ENCODE assay signal across 6 cellular contexts in the genomic region with DNA sequence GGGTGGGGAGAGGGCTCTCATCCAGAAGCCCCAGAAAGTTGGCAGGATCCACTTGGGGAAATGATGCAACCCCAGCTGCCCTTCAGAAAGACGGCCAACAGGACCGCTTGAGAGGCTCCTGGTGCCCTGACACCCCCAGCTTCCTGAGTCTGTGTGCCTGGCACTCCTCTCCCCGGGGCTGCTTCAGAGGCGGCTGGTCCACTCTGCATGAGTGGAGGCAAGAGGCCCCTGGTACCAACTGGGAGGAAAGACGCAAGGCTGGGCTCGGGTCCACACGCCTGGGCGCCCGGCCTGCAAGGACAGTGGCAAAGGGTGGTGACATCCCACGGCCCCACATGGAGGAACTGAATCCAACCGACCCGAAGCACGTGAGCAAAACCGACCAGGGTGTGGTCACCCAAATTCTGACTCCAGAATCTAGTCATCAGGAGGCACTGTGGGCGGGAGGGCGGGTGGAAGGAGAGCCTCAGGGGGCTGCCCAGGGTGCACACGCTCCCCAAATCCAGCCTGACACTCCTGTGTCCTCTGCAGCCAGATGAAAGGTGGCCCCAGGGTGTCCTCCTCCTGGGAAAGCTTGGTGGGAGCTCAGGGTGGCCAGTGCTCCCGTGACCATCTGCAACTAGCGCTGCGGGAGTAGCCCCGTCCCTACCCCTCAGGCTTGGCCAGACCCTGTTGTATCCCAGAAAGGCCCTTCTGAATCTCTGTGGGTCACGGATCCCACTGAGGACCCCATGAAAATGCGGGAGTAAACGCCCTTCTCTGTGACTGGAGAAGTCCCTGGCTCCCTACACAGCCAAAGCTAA. TPM values are rescaled to one million over a fixed set of nuclear protein-coding genes. Genes with fewer than 3 reads are reported as not detected.
DNase-seq lines count a peak whose midpoint lies in the region; ATAC-seq, FAIRE-seq and TF ChIP-seq lines count a peak whose summit lies in the region.

No MANE protein-coding gene starts in this region.

- peak overlapping the region; percentile 99 for H3K4me2 ChIP-seq in GM23338
- H3K4me2 ChIP-seq in GM12878 (ENCODE audit: control insufficient read depth, insufficient read depth): peak overlapping the region; percentile 99

- no peak for FAIRE-seq in GM12878 (lab: Jason Lieb, UNC)

- TF ChIP-seq POLR2A in GM12878 (IDR thresholded peaks at IDR 0.05; ENCODE audit: low read depth, low read length): no peak; the same call in 1 of the 2 replicates

- SMC1A ChIA-PET in GM12878 (lab: Charles Lee; ENCODE audit: uncharacterized antibody, unreplicated experiment): interaction anchor here (1.5 kb wide), 1 partner anchor 48 kb away, joined by 4 read pairs; no protein-coding TSS in a partner anchor

- RAD21 ChIA-PET in GM12878 (lab: Charles Lee; ENCODE audit: unreplicated experiment): interaction anchor here (0.6 kb wide), 1 partner anchor 98 kb away, joined by 6 read pairs; no protein-coding TSS in a partner anchor

- POLR2A ChIA-PET in GM12878 (lab: Charles Lee): interaction anchor here (0.6 to 2.1 kb wide), 4 partner anchors 16 to 65 kb away, joined by 3 to 7 read pairs (median 4); a partner anchor contains a TSS

- H3F3A ChIP-seq in GM23338 (replicated peaks; ENCODE audit: low read depth): peaks cover 18% of the 10 kb centered on the region

- no peaks in the 10 kb centered on the region; the same call in 2 of the 3 replicates for H3K9me3 ChIP-seq in GM12878 (replicated peaks; ENCODE audit: control insufficient read depth, insufficient read depth, low read length)

- H3K36me3 Mint-ChIP-seq in GM23338 (ENCODE audit: low read depth) (peaks cover 15% of the 10 kb centered on the region), neural crest cell (ENCODE audit: low read depth) (peaks cover 3% of the 10 kb centered on the region)

- 1% methylated on average over 23 of the region's 24 CpGs for WGBS in GM12878 (ENCODE audit: insufficient coverage, insufficient replicate concordance, low lambda C conversion rate, missing lambda C conversion rate)

- peaks cover 7% of the 10 kb centered on the region; the same call in 1 of the 2 replicates for H4K20me1 ChIP-seq in GM23338 (replicated peaks; ENCODE audit: insufficient read depth)
- H4K20me1 ChIP-seq in GM12878 (ENCODE audit: control insufficient read depth, insufficient read depth): no peaks in the 10 kb centered on the region

- no peaks in the 10 kb centered on the region for H3K9me2 ChIP-seq in GM23338 (ENCODE audit: insufficient read depth)

- no peak for ATAC-seq in GM23338
- peak; percentile 50 for ATAC-seq in GM12878
- no peak for ATAC-seq in HG02759 (IDR thresholded peaks at IDR 0.05; ENCODE audit: unreplicated experiment)

- TF ChIP-seq RAD21 in GM12878 (IDR thresholded peaks at IDR 0.05; ENCODE audit: insufficient read depth, low read depth, low read length): no peak

- intact Hi-C loops in GM12878 (cut with micrococcal nuclease; ENCODE audit: unreplicated experiment): no loop called here

- peaks cover 19% of the 10 kb centered on the region for H3K27me3 Mint-ChIP-seq in GM23338 (ENCODE audit: insufficient read depth, low read depth, poor library complexity)
- peaks cover 3% of the 10 kb centered on the region for H3K27me3 Mint-ChIP-seq in neural crest cell (ENCODE audit: low read depth)

- H2AFZ ChIP-seq in GM23338 (no peak overlapping the region), GM12878 (ENCODE audit: control insufficient read depth, low read depth, low read length) (no peak overlapping the region)

- BruUV-seq in GM12878 (replicated peaks; lab: Mats Ljungman, UMichigan): no TSS peak

- DNase-seq in GM23338 (ENCODE audit: low spot score): no peak
- DNase-seq in GM12878 (ENCODE audit: low read depth, low spot score): peak; percentile 38
- no peak for DNase-seq in neural crest cell (ENCODE audit: low read depth, low spot score)
- DNase-seq in stimulated activated CD4-positive, alpha-beta T cell treated with anti-CD3 and anti-CD28 coated beads, Interleukin-2, amount 100 ng/mL, for 48 hours: no peak
- DNase-seq in COR-L47 (lab: John Stamatoyannopoulos, UW): no peak

- in situ Hi-C loops in GM12878 (cut with MboI): loop anchor here (5.0 kb wide), 1 partner anchor 51 kb away; a partner anchor contains a TSS

- peak overlapping the region; percentile 76 for H3K9ac ChIP-seq in GM12878 (ENCODE audit: control insufficient read depth, insufficient read depth, low read length)

- H3K27ac ChIP-seq in GM23338 (ENCODE audit: low read depth): no peak overlapping the region
- H3K27ac ChIP-seq in GM12878 (ENCODE audit: control insufficient read depth, insufficient read depth): peak overlapping the region; percentile 83

- no peaks in the 10 kb centered on the region for H3K36me3 ChIP-seq in GM23338 (ENCODE audit: insufficient read depth)
- peaks cover 9 to 29% of the 10 kb centered on the region in 2 experiments for H3K36me3 ChIP-seq in GM12878 (ENCODE audit: control insufficient read depth in 2 of 2, insufficient read depth in 2 of 2, low read length in 1 of 2)

- H3K4me1 ChIP-seq in GM23338 (ENCODE audit: insufficient read depth): peaks cover 9% of the 10 kb centered on the region; the same call in 1 of the 2 replicates
- H3K4me1 ChIP-seq in GM12878 (ENCODE audit: control insufficient read depth, insufficient read depth, low read length): peaks cover 23% of the 10 kb centered on the region

- H3K4me1 Mint-ChIP-seq in GM23338 (peaks cover 13% of the 10 kb centered on the region), neural crest cell (peaks cover 17% of the 10 kb centered on the region)

- peaks cover 11% of the 10 kb centered on the region for H3K79me2 ChIP-seq in GM23338 (replicated peaks; ENCODE audit: insufficient read depth)
- peaks cover 43% of the 10 kb centered on the region for H3K79me2 ChIP-seq in GM12878 (ENCODE audit: control insufficient read depth, insufficient read depth, low read length)

- CTCF ChIA-PET in GM12878 (lab: Yijun Ruan, JAX): interaction anchor here (1.5 to 1.6 kb wide), 2 partner anchors 16 to 55 kb away, joined by 3 read pairs; no protein-coding TSS in a partner anchor

- H3K27me3 ChIP-seq in GM23338 (ENCODE audit: insufficient read depth) (peaks cover 11% of the 10 kb centered on the region; the same call in 1 of the 2 replicates), GM12878 (replicated peaks in 1 of 2; ENCODE audit: control insufficient read depth in 2 of 2, insufficient read depth in 2 of 2, low read length in 1 of 2) (no peaks in the 10 kb centered on the region)

- H3K4me3 Mint-ChIP-seq in GM23338: 0 out of 3 replicates have a peak overlapping the region, but pooled peaks have one; percentile 16
- peak overlapping the region; percentile 38 for H3K4me3 Mint-ChIP-seq in neural crest cell

- no peaks in the 10 kb centered on the region for H3K9me3 Mint-ChIP-seq in GM23338
- H3K9me3 Mint-ChIP-seq in neural crest cell: no peaks in the 10 kb centered on the region

- no peak for TF ChIP-seq CTCF in GM23338 (conservative IDR thresholded peaks at IDR 0.05; ENCODE audit: low read depth in 2 of 2)
- no peak for TF ChIP-seq CTCF in GM12878 (IDR thresholded peaks at IDR 0.05 in 2 of 3, conservative IDR thresholded peaks at IDR 0.05 in 1 of 3; ENCODE audit: control insufficient read depth in 2 of 3, extremely low read depth in 1 of 3, insufficient read depth in 1 of 3, low read depth in 3 of 3, low read length in 3 of 3)
- TF ChIP-seq CTCF in neural crest cell (conservative IDR thresholded peaks at IDR 0.05): no peak

- H3K27ac Mint-ChIP-seq in GM23338 (no peak overlapping the region), neural crest cell (ENCODE audit: unreplicated experiment) (no peak overlapping the region)

- no peak for TF ChIP-seq EP300 in GM12878 (IDR thresholded peaks at IDR 0.05; ENCODE audit: borderline replicate concordance in 1 of 2, control insufficient read depth in 1 of 2, low read depth in 2 of 2, low read length in 2 of 2)

- H3K4me3 ChIP-seq in GM23338 (peak overlapping the region; percentile 97), GM12878 (peak overlapping the region; percentile 89)

RNA-seq across cellular contexts. Expression of a gene that starts 3.7 kb away (rescaled TPM):
- total RNA-seq in GM23338 (2014; rRNA removed; shearing (Covaris generic)): 50.4 and 56.3 TPM in 2 replicates
- polyA plus RNA-seq in GM23338 (2016; fragmentation: Nextera tagmentation; extraction: Ambion mirVana): 32.3 and 33.3 TPM in 2 replicates
- total RNA-seq in GM12878 (2013; cell fraction: nucleolus; rRNA removed): 76.9 and 99.0 TPM in 2 replicates
- total RNA-seq in GM12878 (2014; rRNA removed): 119 and 139 TPM in 2 replicates
- total RNA-seq in GM12878 (2014; rRNA removed; fragmentation: Illumina TruSeq; extraction: Trizol): 32.2 and 36.7 TPM in 2 replicates
- total RNA-seq in GM12878 (2021): 125 and 133 TPM in 2 replicates
- polyA plus RNA-seq in GM12878 (2011; ENCODE audit: low read depth): 31.4 TPM
- polyA plus RNA-seq in GM12878 (2011; rRNA removed): 17.8 and 40.4 TPM in 2 replicates
- polyA plus RNA-seq in GM12878 (2011; cell fraction: cytosol; rRNA removed): 65.3 and 99.8 TPM in 2 replicates
- 213 and 241 TPM in 2 replicates for polyA plus RNA-seq in GM12878 (2011; cell fraction: nucleus; rRNA removed)
- 83.3 and 98.1 TPM in 2 replicates for polyA plus RNA-seq in GM12878 (2012)
- 7.2 and 25.0 TPM in 2 replicates for polyA plus RNA-seq in GM12878 (2014; fragmentation: Illumina TruSeq; extraction: Trizol)
- 1 to 10 TPM; 2.3 to 7.2 TPM for polyA plus RNA-seq in GM12878 (2014; fragmentation: Nextera tagmentation; extraction: Ambion mirVana)
- 104 and 132 TPM in 2 replicates for polyA plus RNA-seq in GM12878 (2014; rRNA removed)
- polyA plus RNA-seq in GM12878 (2016; fragmentation: Nextera tagmentation; extraction: Ambion mirVana): 100 to 1,000 TPM; 156 to 162 TPM
- polyA minus RNA-seq in GM12878 (2011; rRNA and poly(A)+ RNA removed): 39.6 and 63.8 TPM in 2 replicates
- polyA minus RNA-seq in GM12878 (2011; cell fraction: cytosol; rRNA and poly(A)+ RNA removed): 29.9 and 33.5 TPM in 2 replicates
- 44.1 and 64.1 TPM in 2 replicates for polyA minus RNA-seq in GM12878 (2011; cell fraction: nucleus; rRNA and poly(A)+ RNA removed)
- 69.2 and 71.1 TPM in 2 replicates for total RNA-seq in neural crest cell

RNA-seq across cellular contexts. Expression of a gene that starts 32.0 kb away (rescaled TPM):
- 28.7 and 37.9 TPM in 2 replicates for total RNA-seq in GM23338 (2014; rRNA removed; shearing (Covaris generic))
- polyA plus RNA-seq in GM23338 (2016; fragmentation: Nextera tagmentation; extraction: Ambion mirVana) (46.3 and 48.7 TPM in 2 replicates), GM12878 (2011; rRNA removed) (14.3 and 31.9 TPM in 2 replicates), GM12878 (2014; fragmentation: Illumina TruSeq; extraction: Trizol) (2.2 and 18.1 TPM in 2 replicates), GM12878 (2014; fragmentation: Nextera tagmentation; extraction: Ambion mirVana) (10 to 100 TPM in 1 of 2 experiments, 1 to 10 TPM in 1; 2.8 to 12.7 TPM), GM12878 (2014; rRNA removed) (52.7 and 56.9 TPM in 2 replicates), GM12878 (2016; fragmentation: Nextera tagmentation; extraction: Ambion mirVana) (10 to 100 TPM; 23.4 to 72.4 TPM)
- total RNA-seq in GM12878 (2013; cell fraction: nucleolus; rRNA removed): 13.9 and 16.2 TPM in 2 replicates
- total RNA-seq in GM12878 (2014; rRNA removed) (43.5 and 47.6 TPM in 2 replicates), GM12878 (2014; rRNA removed; fragmentation: Illumina TruSeq; extraction: Trizol) (25.3 and 31.6 TPM in 2 replicates), GM12878 (2021) (58.0 and 70.7 TPM in 2 replicates), neural crest cell (90.6 and 93.5 TPM in 2 replicates)
- 16.1 TPM for polyA plus RNA-seq in GM12878 (2011; ENCODE audit: low read depth)
- 51.6 and 73.9 TPM in 2 replicates for polyA plus RNA-seq in GM12878 (2011; cell fraction: cytosol; rRNA removed)
- polyA plus RNA-seq in GM12878 (2011; cell fraction: nucleus; rRNA removed): 131 and 165 TPM in 2 replicates
- 29.2 and 44.5 TPM in 2 replicates for polyA plus RNA-seq in GM12878 (2012)
- 42.4 and 52.1 TPM in 2 replicates for polyA minus RNA-seq in GM12878 (2011; rRNA and poly(A)+ RNA removed)
- 11.9 and 22.7 TPM in 2 replicates for polyA minus RNA-seq in GM12878 (2011; cell fraction: cytosol; rRNA and poly(A)+ RNA removed)
- polyA minus RNA-seq in GM12878 (2011; cell fraction: nucleus; rRNA and poly(A)+ RNA removed): 17.2 and 27.8 TPM in 2 replicates

RNA-seq across cellular contexts. Expression of a gene that starts 33.9 kb away (rescaled TPM):
- total RNA-seq in GM23338 (2014; rRNA removed; shearing (Covaris generic)): 0.54 and 0.87 TPM in 2 replicates
- polyA plus RNA-seq in GM23338 (2016; fragmentation: Nextera tagmentation; extraction: Ambion mirVana): 0.52 and 0.73 TPM in 2 replicates
- 3.4 and 5.1 TPM in 2 replicates for total RNA-seq in GM12878 (2013; cell fraction: nucleolus; rRNA removed)
- total RNA-seq in GM12878 (2014; rRNA removed): 0.60 and 0.79 TPM in 2 replicates
- 0.41 and 0.45 TPM in 2 replicates for total RNA-seq in GM12878 (2014; rRNA removed; fragmentation: Illumina TruSeq; extraction: Trizol)
- 1.7 and 1.9 TPM in 2 replicates for total RNA-seq in GM12878 (2021)
- polyA plus RNA-seq in GM12878 (2011; ENCODE audit: low read depth): 0.20 TPM
- polyA plus RNA-seq in GM12878 (2011; rRNA removed): 0.37 and 0.75 TPM in 2 replicates
- 0.78 and 1.6 TPM in 2 replicates for polyA plus RNA-seq in GM12878 (2011; cell fraction: cytosol; rRNA removed)
- 8.1 and 9.7 TPM in 2 replicates for polyA plus RNA-seq in GM12878 (2011; cell fraction: nucleus; rRNA removed)
- 0.87 and 1.1 TPM in 2 replicates for polyA plus RNA-seq in GM12878 (2012)
- polyA plus RNA-seq in GM12878 (2014; fragmentation: Illumina TruSeq; extraction: Trizol): 0.19 TPM in 1 of 2 replicates, not detected in the other
- under 1 TPM in 1 of 2 experiments, not detected in 1; 0.02 TPM for polyA plus RNA-seq in GM12878 (2014; fragmentation: Nextera tagmentation; extraction: Ambion mirVana)
- 1.6 and 1.9 TPM in 2 replicates for polyA plus RNA-seq in GM12878 (2014; rRNA removed)
- polyA plus RNA-seq in GM12878 (2016; fragmentation: Nextera tagmentation; extraction: Ambion mirVana): 1 to 10 TPM in 1 of 2 experiments, under 1 TPM in 1; 0.62 to 1.0 TPM
- 1.0 and 1.5 TPM in 2 replicates for polyA minus RNA-seq in GM12878 (2011; rRNA and poly(A)+ RNA removed)
- polyA minus RNA-seq in GM12878 (2011; cell fraction: cytosol; rRNA and poly(A)+ RNA removed): 0.42 TPM in 1 of 2 replicates, not detected in the other
- 3.1 and 5.0 TPM in 2 replicates for polyA minus RNA-seq in GM12878 (2011; cell fraction: nucleus; rRNA and poly(A)+ RNA removed)
- 2.1 and 2.4 TPM in 2 replicates for total RNA-seq in neural crest cell

RNA-seq across cellular contexts. Expression of a gene that starts 53.3 kb away (rescaled TPM):
- 46.6 and 145 TPM in 2 replicates for total RNA-seq in GM23338 (2014; rRNA removed; shearing (Covaris generic))
- polyA plus RNA-seq in GM23338 (2016; fragmentation: Nextera tagmentation; extraction: Ambion mirVana) (22.7 and 23.8 TPM in 2 replicates), GM12878 (2011; rRNA removed) (6.0 and 9.1 TPM in 2 replicates), GM12878 (2014; fragmentation: Illumina TruSeq; extraction: Trizol) (6.1 and 9.9 TPM in 2 replicates), GM12878 (2014; fragmentation: Nextera tagmentation; extraction: Ambion mirVana) (under 1 TPM; 0.39 to 0.66 TPM), GM12878 (2014; rRNA removed) (18.4 and 18.5 TPM in 2 replicates), GM12878 (2016; fragmentation: Nextera tagmentation; extraction: Ambion mirVana) (10 to 100 TPM; 12.6 to 16.8 TPM)
- 62.9 and 72.6 TPM in 2 replicates for total RNA-seq in GM12878 (2013; cell fraction: nucleolus; rRNA removed)
- total RNA-seq in GM12878 (2014; rRNA removed) (17.2 and 18.3 TPM in 2 replicates), GM12878 (2014; rRNA removed; fragmentation: Illumina TruSeq; extraction: Trizol) (4.8 and 6.6 TPM in 2 replicates), GM12878 (2021) (21.1 and 24.9 TPM in 2 replicates), neural crest cell (51.2 and 52.4 TPM in 2 replicates)
- polyA plus RNA-seq in GM12878 (2011; ENCODE audit: low read depth): 4.3 TPM
- 15.2 and 17.0 TPM in 2 replicates for polyA plus RNA-seq in GM12878 (2011; cell fraction: cytosol; rRNA removed)
- polyA plus RNA-seq in GM12878 (2011; cell fraction: nucleus; rRNA removed): 92.1 and 99.5 TPM in 2 replicates
- 14.4 and 15.3 TPM in 2 replicates for polyA plus RNA-seq in GM12878 (2012)
- polyA minus RNA-seq in GM12878 (2011; rRNA and poly(A)+ RNA removed): 14.0 and 20.2 TPM in 2 replicates
- polyA minus RNA-seq in GM12878 (2011; cell fraction: cytosol; rRNA and poly(A)+ RNA removed): 3.5 and 4.7 TPM in 2 replicates
- 14.5 and 26.6 TPM in 2 replicates for polyA minus RNA-seq in GM12878 (2011; cell fraction: nucleus; rRNA and poly(A)+ RNA removed)

RNA-seq across cellular contexts. Expression of a gene that starts 57.2 kb away (rescaled TPM):
- 1.3 and 1.8 TPM in 2 replicates for total RNA-seq in GM23338 (2014; rRNA removed; shearing (Covaris generic))
- polyA plus RNA-seq in GM23338 (2016; fragmentation: Nextera tagmentation; extraction: Ambion mirVana) (1.9 and 2.1 TPM in 2 replicates), GM12878 (2011; rRNA removed) (0.99 and 1.2 TPM in 2 replicates), GM12878 (2014; fragmentation: Illumina TruSeq; extraction: Trizol) (0.22 TPM in 1 of 2 replicates, not detected in the other), GM12878 (2014; fragmentation: Nextera tagmentation; extraction: Ambion mirVana) (not detected), GM12878 (2014; rRNA removed) (3.5 and 4.1 TPM in 2 replicates), GM12878 (2016; fragmentation: Nextera tagmentation; extraction: Ambion mirVana) (1 to 10 TPM in 1 of 2 experiments, under 1 TPM in 1; 0.88 to 1.4 TPM)
- 1.7 and 4.5 TPM in 2 replicates for total RNA-seq in GM12878 (2013; cell fraction: nucleolus; rRNA removed)
- total RNA-seq in GM12878 (2014; rRNA removed) (2.1 and 3.8 TPM in 2 replicates), GM12878 (2014; rRNA removed; fragmentation: Illumina TruSeq; extraction: Trizol) (0.45 and 0.83 TPM in 2 replicates), GM12878 (2021) (2.8 and 3.3 TPM in 2 replicates), neural crest cell (1.8 and 2.2 TPM in 2 replicates)
- polyA plus RNA-seq in GM12878 (2011; ENCODE audit: low read depth): 0.76 TPM
- polyA plus RNA-seq in GM12878 (2011; cell fraction: cytosol; rRNA removed): 1.1 and 2.5 TPM in 2 replicates
- polyA plus RNA-seq in GM12878 (2011; cell fraction: nucleus; rRNA removed): 33.2 and 35.5 TPM in 2 replicates
- polyA plus RNA-seq in GM12878 (2012): 6.5 and 7.0 TPM in 2 replicates
- 1.5 TPM in 1 of 2 replicates, not detected in the other for polyA minus RNA-seq in GM12878 (2011; rRNA and poly(A)+ RNA removed)
- polyA minus RNA-seq in GM12878 (2011; cell fraction: cytosol; rRNA and poly(A)+ RNA removed): 1.1 and 1.3 TPM in 2 replicates
- 3.1 and 3.8 TPM in 2 replicates for polyA minus RNA-seq in GM12878 (2011; cell fraction: nucleus; rRNA and poly(A)+ RNA removed)
